30 cellular contexts compared by ENCODE assay signal in genomic region chr17:79978545-79978852, GRCh38. TPM values are rescaled to one million over a fixed set of nuclear protein-coding genes. Genes with fewer than 3 reads are reported as not detected.
DNase-seq lines count a peak whose midpoint lies in the region; ATAC-seq and TF ChIP-seq lines count a peak whose summit lies in the region.
"Had no signal": no experiment of that assay in that cellular context is flagged by ENCODE, and none has a peak within 500 bp of the region (broad histone marks: within the 10 kb centered on the region; RNA-seq: fewer than 3 reads in every experiment).

No MANE protein-coding gene starts in this region.

- peaks cover 26% of the 10 kb centered on the region for H3K79me2 ChIP-seq in smooth muscle cell (ENCODE audit: low read depth)

- ATAC-seq in HG02852 (IDR thresholded peaks at IDR 0.05; ENCODE audit: unreplicated experiment): no peak
- ATAC-seq: activated CD4-positive, alpha-beta T cell treated with anti-CD3 and anti-CD28 coated beads for 36 hours; activated CD8-positive, alpha-beta T cell treated with anti-CD3 and anti-CD28 coated beads for 36 hours; gastroesophageal sphincter; stimulated activated memory B cell treated with anti-CD40 and anti-IgM and Interleukin-4, amounts not matched to agents 10 μg/mL and 1 μg/mL and 100 μg/mL, for 72 hours had no signal

- no peaks in the 10 kb centered on the region for H3F3A ChIP-seq in smooth muscle cell (ENCODE audit: low read depth)

- no peak overlapping the region for H2AFZ ChIP-seq in smooth muscle cell (ENCODE audit: low read depth)

- TF ChIP-seq EP300 in ovary (IDR thresholded peaks at IDR 0.05): peak; percentile 24

- no peak for TF ChIP-seq CTCF in fibroblast of the aortic adventitia (IDR thresholded peaks at IDR 0.05; ENCODE audit: insufficient read depth, low read length)
- TF ChIP-seq CTCF in ovary (IDR thresholded peaks at IDR 0.05): no peak
- no peak for TF ChIP-seq CTCF in smooth muscle cell (IDR thresholded peaks at IDR 0.05; ENCODE audit: borderline replicate concordance, insufficient read depth, poor library complexity, severe bottlenecking)
- no peak for TF ChIP-seq CTCF in progenitor cell of endocrine pancreas (IDR thresholded peaks at IDR 0.05; ENCODE audit: unreplicated experiment)

- H3K27ac ChIP-seq in ovary (peak overlapping the region; percentile 85 to 91), smooth muscle cell (ENCODE audit: low read depth) (no peak overlapping the region)
- H3K27ac ChIP-seq: 22Rv1, colonic mucosa, gastroesophageal sphincter, upper lobe of left lung had no signal

- no peak overlapping the region for H3K27ac Mint-ChIP-seq in progenitor cell of endocrine pancreas
- H3K27ac Mint-ChIP-seq: activated CD4-positive, alpha-beta T cell treated with anti-CD3 and anti-CD28 coated beads for 36 hours; activated CD8-positive, alpha-beta T cell treated with anti-CD3 and anti-CD28 coated beads for 36 hours; activated naive CD4-positive, alpha-beta T cell treated with anti-CD3 and anti-CD28 coated beads, Interleukin-2, amount 50 U/mL, for 24 hours; CD4-positive, CD25-positive, alpha-beta regulatory T cell; stimulated activated memory B cell treated with anti-CD40 and anti-IgM and Interleukin-4, amounts not matched to agents 10 μg/mL and 1 μg/mL and 100 μg/mL, for 72 hours had no signal

- no peaks in the 10 kb centered on the region for H3K9me3 ChIP-seq in ovary
- no peaks in the 10 kb centered on the region for H3K9me3 ChIP-seq in smooth muscle cell (replicated peaks; ENCODE audit: low read depth)
- H3K9me3 ChIP-seq: colonic mucosa, gastroesophageal sphincter, upper lobe of left lung had no signal

- H3K4me1 ChIP-seq in ovary (ENCODE audit: insufficient read depth) (peaks cover 17% of the 10 kb centered on the region), smooth muscle cell (ENCODE audit: low read depth) (peaks cover 10% of the 10 kb centered on the region)
- H3K4me1 ChIP-seq: colonic mucosa, gastroesophageal sphincter, upper lobe of left lung had no signal

- DNase-seq in activated effector memory CD4-positive, alpha-beta T cell treated with anti-CD3 and anti-CD28 coated beads, Interleukin-2, amount 50 U/mL, for 16 hours: peak; percentile 12
- DNase-seq in activated effector memory CD4-positive, alpha-beta T cell treated with Interleukin-2 at 50 U/mL for 16 hours: no peak
- DNase-seq in fibroblast of the aortic adventitia (ENCODE audit: low read depth): peak; percentile 20
- DNase-seq in ovary: peak in 4 of 5 donors; percentile 66 to 82 (median 72)
- no peak for DNase-seq in smooth muscle cell (lab: John Stamatoyannopoulos, UW; ENCODE audit: unreplicated experiment)
- DNase-seq in progenitor cell of endocrine pancreas (ENCODE audit: low spot score, unreplicated experiment): no peak
- DNase-seq in LoVo (ENCODE audit: low spot score): no peak
- DNase-seq: activated CD4-positive, alpha-beta T cell treated with anti-CD3 and anti-CD28 coated beads for 36 hours; activated CD8-positive, alpha-beta memory T cell treated with anti-CD3 and anti-CD28 coated beads, Interleukin-2, amount 50 U/mL, for 48 hours; activated CD8-positive, alpha-beta T cell treated with anti-CD3 and anti-CD28 coated beads for 36 hours; Calu3; CD4-positive, CD25-positive, alpha-beta regulatory T cell; colonic mucosa; DMS79; effector memory CD4-positive, alpha-beta T cell; GF-D8; hippocampal formation; Karpas-422; NCI-H1417 treated with DMSO at 0.1 percent for 48 hours; NCI-H2081 treated with DMSO at 0.1 percent for 48 hours; NCI-H226; NCI-H69; SHP77; stimulated activated CD4-positive, alpha-beta T cell treated with anti-CD3 and anti-CD28 coated beads, Interleukin-15, amount 100 ng/mL, for 24 hours had no signal

- H3K9me3 Mint-ChIP-seq in progenitor cell of endocrine pancreas (ENCODE audit: low read depth): no peaks in the 10 kb centered on the region
- H3K9me3 Mint-ChIP-seq: activated CD8-positive, alpha-beta T cell treated with anti-CD3 and anti-CD28 coated beads for 36 hours; activated naive CD4-positive, alpha-beta T cell treated with anti-CD3 and anti-CD28 coated beads, Interleukin-2, amount 50 U/mL, for 24 hours; CD4-positive, CD25-positive, alpha-beta regulatory T cell; stimulated activated memory B cell treated with anti-CD40 and anti-IgM and Interleukin-4, amounts not matched to agents 10 μg/mL and 1 μg/mL and 100 μg/mL, for 72 hours had no signal

- no peak overlapping the region for H3K4me2 ChIP-seq in smooth muscle cell

- H3K36me3 ChIP-seq in ovary: no peaks in the 10 kb centered on the region
- no peaks in the 10 kb centered on the region for H3K36me3 ChIP-seq in smooth muscle cell (ENCODE audit: low read depth)
- H3K36me3 ChIP-seq: colonic mucosa had no signal

- 7 to 38% (median 21%) methylated on average over 11 of the region's 11 CpGs for WGBS in ovary, 3 donors
- WGBS in smooth muscle cell (ENCODE audit: low lambda C conversion rate): 61% methylated on average over 11 of the region's 11 CpGs

- H3K4me1 Mint-ChIP-seq in progenitor cell of endocrine pancreas (ENCODE audit: low read depth): peaks cover 2% of the 10 kb centered on the region
- H3K4me1 Mint-ChIP-seq: activated CD4-positive, alpha-beta T cell treated with anti-CD3 and anti-CD28 coated beads for 36 hours; activated naive CD4-positive, alpha-beta T cell treated with anti-CD3 and anti-CD28 coated beads, Interleukin-2, amount 50 U/mL, for 24 hours had no signal

- H4K20me1 ChIP-seq in smooth muscle cell (ENCODE audit: low read depth): peaks cover 95% of the 10 kb centered on the region

- H3K4me3 ChIP-seq in fibroblast of the aortic adventitia (ENCODE audit: low read depth, low read length): no peak overlapping the region
- H3K4me3 ChIP-seq in ovary: peak overlapping the region; percentile 16
- H3K4me3 ChIP-seq in smooth muscle cell: no peak overlapping the region
- H3K4me3 ChIP-seq: colonic mucosa, gastroesophageal sphincter, upper lobe of left lung had no signal

- H3K9ac ChIP-seq in smooth muscle cell (ENCODE audit: low read depth): no peak overlapping the region

- H3K4me3 Mint-ChIP-seq in progenitor cell of endocrine pancreas (ENCODE audit: low read depth): no peak overlapping the region
- H3K4me3 Mint-ChIP-seq: activated CD4-positive, alpha-beta T cell treated with anti-CD3 and anti-CD28 coated beads for 36 hours; activated CD8-positive, alpha-beta T cell treated with anti-CD3 and anti-CD28 coated beads for 36 hours; activated naive CD4-positive, alpha-beta T cell treated with anti-CD3 and anti-CD28 coated beads, Interleukin-2, amount 50 U/mL, for 24 hours; CD4-positive, CD25-positive, alpha-beta regulatory T cell; stimulated activated memory B cell treated with anti-CD40 and anti-IgM and Interleukin-4, amounts not matched to agents 10 μg/mL and 1 μg/mL and 100 μg/mL, for 72 hours had no signal

- H3K27me3 ChIP-seq in ovary: no peaks in the 10 kb centered on the region
- no peaks in the 10 kb centered on the region for H3K27me3 ChIP-seq in smooth muscle cell (ENCODE audit: low read depth)
- H3K27me3 ChIP-seq: colonic mucosa, gastroesophageal sphincter, upper lobe of left lung had no signal

- peaks cover 6% of the 10 kb centered on the region for H3K36me3 Mint-ChIP-seq in progenitor cell of endocrine pancreas (ENCODE audit: insufficient read depth)
- H3K36me3 Mint-ChIP-seq: activated naive CD4-positive, alpha-beta T cell treated with anti-CD3 and anti-CD28 coated beads, Interleukin-2, amount 50 U/mL, for 24 hours; CD4-positive, CD25-positive, alpha-beta regulatory T cell; stimulated activated memory B cell treated with anti-CD40 and anti-IgM and Interleukin-4, amounts not matched to agents 10 μg/mL and 1 μg/mL and 100 μg/mL, for 72 hours had no signal

- H3K27me3 Mint-ChIP-seq in progenitor cell of endocrine pancreas: no peaks in the 10 kb centered on the region
- H3K27me3 Mint-ChIP-seq: activated CD4-positive, alpha-beta T cell treated with anti-CD3 and anti-CD28 coated beads for 36 hours; activated CD8-positive, alpha-beta T cell treated with anti-CD3 and anti-CD28 coated beads for 36 hours; activated naive CD4-positive, alpha-beta T cell treated with anti-CD3 and anti-CD28 coated beads, Interleukin-2, amount 50 U/mL, for 24 hours had no signal

- TF ChIP-seq POLR2A in ovary (IDR thresholded peaks at IDR 0.05): no peak

- intact Hi-C loops in ovary (cut with DNase I): loop anchor here in 1 of 4 donors (10.0 kb wide), 1 partner anchor 134 kb away; no protein-coding TSS in a partner anchor

RNA-seq across cellular contexts. Expression of gene TBC1D16, which starts 57.2 kb away (rescaled TPM):
- total RNA-seq in fibroblast of the aortic adventitia (ENCODE audit: low replicate concordance) (33.4 and 37.8 TPM in 2 replicates), ovary (10 to 100 TPM in 6 of 7 donors, 1 to 10 TPM in 1; 9.3 to 40.5 (median 29.3) TPM), smooth muscle cell (17.4 and 26.4 TPM in 2 replicates), progenitor cell of endocrine pancreas (85.1 and 87.9 TPM in 2 replicates)
- polyA plus RNA-seq in ovary (10 to 100 TPM in 1 of 2 donors, 1 to 10 TPM in 1; 9.9 to 11.9 TPM), smooth muscle cell (22.0 and 24.6 TPM in 2 replicates)

RNA-seq across cellular contexts. Expression of gene CCDC40, which starts 57.9 kb away (rescaled TPM):
- total RNA-seq in fibroblast of the aortic adventitia (ENCODE audit: low replicate concordance): 3.0 and 5.2 TPM in 2 replicates
- total RNA-seq in ovary: 10 to 100 TPM in 1 of 7 donors, 1 to 10 TPM in 6; 3.7 to 27.8 (median 6.0) TPM
- polyA plus RNA-seq in ovary: 1 to 10 TPM; 1.5 to 6.3 TPM
- 4.2 and 5.9 TPM in 2 replicates for total RNA-seq in smooth muscle cell
- polyA plus RNA-seq in smooth muscle cell: 0.81 and 3.6 TPM in 2 replicates
- 26.9 and 28.0 TPM in 2 replicates for total RNA-seq in progenitor cell of endocrine pancreas
- polyA plus RNA-seq: CD4-positive, CD25-positive, alpha-beta regulatory T cell had no signal

Comparison
In these comparisons a context has a peak if more than half of its experiments do, and no peak if none do; other contexts are left out.
1. DNase-seq: peak in activated effector memory CD4-positive, alpha-beta T cell treated with anti-CD3 and anti-CD28 coated beads, Interleukin-2, amount 50 U/mL, for 16 hours (single experiment), fibroblast of the aortic adventitia (single experiment) and ovary (4 of 5); none in activated effector memory CD4-positive, alpha-beta T cell treated with Interleukin-2 at 50 U/mL for 16 hours (single experiment), smooth muscle cell (single experiment), progenitor cell of endocrine pancreas (single experiment) and LoVo (single experiment).